17 cellular contexts compared by ENCODE assay signal in the genomic region with DNA sequence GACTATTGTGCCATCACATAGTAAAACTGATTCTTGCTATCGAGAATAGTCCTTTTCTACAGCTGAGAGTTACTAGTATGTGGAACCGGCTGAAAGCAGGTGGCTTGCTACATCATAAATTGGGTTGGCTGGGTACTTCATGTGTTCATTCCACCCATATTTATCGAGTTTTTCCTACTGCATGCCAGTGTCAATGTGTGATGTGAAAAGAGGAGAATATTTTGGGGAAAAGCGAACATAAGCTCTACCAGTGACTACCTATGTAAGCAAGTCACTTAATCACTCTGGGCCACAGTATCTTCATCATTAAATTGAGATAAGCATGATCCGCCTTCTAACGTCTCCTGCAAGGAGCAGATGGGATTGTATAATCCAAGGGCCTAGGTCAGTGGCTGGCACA.
"Had no signal": no experiment of that assay in that cellular context is flagged by ENCODE, and none has a peak within 500 bp of the region (broad histone marks: within the 10 kb centered on the region; RNA-seq: fewer than 3 reads in every experiment).

No MANE protein-coding gene starts in this region.

- FAIRE-seq: endometrium, keratinocyte, small intestine had no signal

- H3K9me3 ChIP-seq: gastrocnemius medialis, heart right ventricle, mucosa of descending colon, neutrophil, tibial artery, upper lobe of right lung had no signal

- H3K27ac ChIP-seq: neutrophil, tibial artery, upper lobe of right lung had no signal

- DNase-seq: effector memory CD4-positive, alpha-beta T cell; hypothalamus; left ventricle myocardium superior; mucosa of descending colon; naive thymus-derived CD8-positive, alpha-beta T cell; posterior cingulate gyrus; small intestine; stimulated activated CD4-positive, alpha-beta T cell treated with anti-CD3 and anti-CD28 coated beads, Interleukin-2, amount 100 ng/mL, for 48 hours; stimulated activated naive CD4-positive, alpha-beta T cell treated with Interleukin-2 at 50 U/mL for 16 hours; upper lobe of right lung had no signal

- H3K27me3 ChIP-seq: gastrocnemius medialis, tibial artery, upper lobe of right lung had no signal

- H3K36me3 ChIP-seq: gastrocnemius medialis, heart right ventricle, neutrophil, tibial artery, upper lobe of right lung had no signal

- H3K4me3 Mint-ChIP-seq: naive thymus-derived CD8-positive, alpha-beta T cell had no signal

- H3K4me3 ChIP-seq: gastrocnemius medialis, heart right ventricle, lung, mucosa of descending colon, tibial artery, upper lobe of right lung had no signal

- H3K4me1 ChIP-seq: gastrocnemius medialis, upper lobe of right lung had no signal

- H3K9me3 Mint-ChIP-seq: naive thymus-derived CD8-positive, alpha-beta T cell had no signal
